ENCODE assay signal across 3 cellular contexts in genomic region chr17:61619953-61620352, GRCh38.
TF ChIP-seq lines count a peak whose summit lies in the region.

No MANE protein-coding gene starts in this region.

TF ChIP-seq in GM12878, 131 proteins besides CTCF, POLR2A, EP300 and RAD21:
- no peak for TF ChIP-seq SREBF1 (IDR thresholded peaks at IDR 0.05; ENCODE audit: low read length)
- TF ChIP-seq NFXL1 (IDR thresholded peaks at IDR 0.05; ENCODE audit: borderline replicate concordance), result 0 out of 2 replicates have a peak, but pooled peaks have one; percentile 20

TF ChIP-seq in K562, 482 proteins besides CTCF, POLR2A, EP300 and RAD21:
- TF ChIP-seq DDX20 (tag; IDR thresholded peaks at IDR 0.05; ENCODE audit: low read depth) (no peak), EWSR1 (IDR thresholded peaks at IDR 0.05; ENCODE audit: borderline replicate concordance, low read depth, partially characterized antibody) (peak; percentile 72)
- TF ChIP-seq, protein P1, sequence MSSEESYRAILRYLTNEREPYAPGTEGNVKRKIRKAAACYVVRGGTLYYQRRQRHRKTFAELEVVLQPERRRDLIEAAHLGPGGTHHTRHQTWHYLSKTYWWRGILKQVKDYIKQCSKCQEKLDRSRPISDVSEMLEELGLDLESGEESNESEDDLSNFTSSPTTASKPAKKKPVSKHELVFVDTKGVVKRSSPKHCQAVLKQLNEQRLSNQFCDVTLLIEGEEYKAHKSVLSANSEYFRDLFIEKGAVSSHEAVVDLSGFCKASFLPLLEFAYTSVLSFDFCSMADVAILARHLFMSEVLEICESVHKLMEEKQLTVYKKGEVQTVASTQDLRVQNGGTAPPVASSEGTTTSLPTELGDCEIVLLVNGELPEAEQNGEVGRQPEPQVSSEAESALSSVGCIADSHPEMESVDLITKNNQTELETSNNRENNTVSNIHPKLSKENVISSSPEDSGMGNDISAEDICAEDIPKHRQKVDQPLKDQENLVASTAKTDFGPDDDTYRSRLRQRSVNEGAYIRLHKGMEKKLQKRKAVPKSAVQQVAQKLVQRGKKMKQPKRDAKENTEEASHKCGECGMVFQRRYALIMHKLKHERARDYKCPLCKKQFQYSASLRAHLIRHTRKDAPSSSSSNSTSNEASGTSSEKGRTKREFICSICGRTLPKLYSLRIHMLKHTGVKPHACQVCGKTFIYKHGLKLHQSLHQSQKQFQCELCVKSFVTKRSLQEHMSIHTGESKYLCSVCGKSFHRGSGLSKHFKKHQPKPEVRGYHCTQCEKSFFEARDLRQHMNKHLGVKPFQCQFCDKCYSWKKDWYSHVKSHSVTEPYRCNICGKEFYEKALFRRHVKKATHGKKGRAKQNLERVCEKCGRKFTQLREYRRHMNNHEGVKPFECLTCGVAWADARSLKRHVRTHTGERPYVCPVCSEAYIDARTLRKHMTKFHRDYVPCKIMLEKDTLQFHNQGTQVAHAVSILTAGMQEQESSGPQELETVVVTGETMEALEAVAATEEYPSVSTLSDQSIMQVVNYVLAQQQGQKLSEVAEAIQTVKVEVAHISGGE (CRISPR knock-in tag; IDR thresholded peaks at IDR 0.05), result peak in 1 of 3 experiments; percentile 73; a peak in 1 of 6 replicates
TF ChIP-seq in K562: peak in this region for 2.

TF ChIP-seq in GM23338, 12 proteins besides CTCF, POLR2A, EP300 and RAD21:
- TF ChIP-seq JUNB (IDR thresholded peaks at IDR 0.05; ENCODE audit: unreplicated experiment) (no peak), CREB1 (CRISPR knock-in tag; IDR thresholded peaks at IDR 0.05; ENCODE audit: low read depth) (no peak), REST (IDR thresholded peaks at IDR 0.05; ENCODE audit: unreplicated experiment) (no peak), EZH2 (IDR thresholded peaks at IDR 0.05; ENCODE audit: low read depth, unreplicated experiment) (no peak), NANOG (IDR thresholded peaks at IDR 0.05; ENCODE audit: borderline replicate concordance) (no peak), ZNF114 (CRISPR knock-in tag; IDR thresholded peaks at IDR 0.05) (no peak), ZNF331 (CRISPR knock-in tag; IDR thresholded peaks at IDR 0.05; ENCODE audit: low read depth) (no peak), POLR2AphosphoS5 (IDR thresholded peaks at IDR 0.05; ENCODE audit: low read depth) (no peak), EZH2phosphoT487 (IDR thresholded peaks at IDR 0.05; ENCODE audit: unreplicated experiment) (no peak), STAT1 (IDR thresholded peaks at IDR 0.05; ENCODE audit: unreplicated experiment) (no peak), ZNF462 (CRISPR knock-in tag; IDR thresholded peaks at IDR 0.05) (no peak)
- TF ChIP-seq, protein P2, sequence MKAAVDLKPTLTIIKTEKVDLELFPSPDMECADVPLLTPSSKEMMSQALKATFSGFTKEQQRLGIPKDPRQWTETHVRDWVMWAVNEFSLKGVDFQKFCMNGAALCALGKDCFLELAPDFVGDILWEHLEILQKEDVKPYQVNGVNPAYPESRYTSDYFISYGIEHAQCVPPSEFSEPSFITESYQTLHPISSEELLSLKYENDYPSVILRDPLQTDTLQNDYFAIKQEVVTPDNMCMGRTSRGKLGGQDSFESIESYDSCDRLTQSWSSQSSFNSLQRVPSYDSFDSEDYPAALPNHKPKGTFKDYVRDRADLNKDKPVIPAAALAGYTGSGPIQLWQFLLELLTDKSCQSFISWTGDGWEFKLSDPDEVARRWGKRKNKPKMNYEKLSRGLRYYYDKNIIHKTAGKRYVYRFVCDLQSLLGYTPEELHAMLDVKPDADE (IDR thresholded peaks at IDR 0.05), result no peak
